9 cellular contexts compared by ENCODE assay signal in the genomic region with DNA sequence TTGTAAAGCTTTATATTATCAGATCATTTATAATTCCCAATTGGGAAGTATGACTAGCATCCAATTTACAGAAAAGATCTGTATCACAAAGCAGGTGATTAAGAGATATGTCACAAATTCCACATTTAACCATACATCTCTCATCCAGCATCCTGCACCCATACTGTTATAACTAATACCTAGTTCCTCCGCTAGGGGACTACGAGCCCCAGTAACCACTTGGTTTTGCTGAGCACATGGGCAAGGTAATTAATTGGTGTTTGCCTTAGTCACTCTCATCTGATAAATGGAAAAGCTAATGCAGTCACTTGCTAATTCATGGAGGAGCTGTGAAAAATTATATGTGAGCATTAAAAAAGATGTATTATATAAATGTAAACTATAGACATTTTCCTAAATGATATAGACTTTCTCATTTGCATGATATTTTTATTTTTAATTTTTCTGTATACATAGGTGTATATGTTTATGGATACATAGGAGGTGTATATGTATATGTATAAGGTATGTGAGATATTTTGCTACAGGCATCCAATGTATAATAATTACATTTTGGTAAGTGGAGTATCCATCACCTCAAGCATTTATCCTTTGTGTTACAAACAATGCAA.
A peak's percentile ranks its signal among the peaks of the same experiment; 100 is the strongest.
DNase-seq lines count a peak whose midpoint lies in the region; ATAC-seq, FAIRE-seq and TF ChIP-seq lines count a peak whose summit lies in the region.
"Had no signal": no experiment of that assay in that cellular context is flagged by ENCODE, and none has a peak within 500 bp of the region (broad histone marks: within the 10 kb centered on the region; RNA-seq: fewer than 3 reads in every experiment).

No MANE protein-coding gene starts in this region.

- in situ Hi-C loops in GM13976 (cut with MboI; ENCODE audit: low sequenced_read_pairs, unreplicated experiment), result no loop called here
- in situ Hi-C loops in T47D (cut with HindIII; ENCODE audit: low pct_unique_long_range_greater_than_20kb, low sequenced_read_pairs), result no loop called here

- no peaks in the 10 kb centered on the region for H3K36me3 ChIP-seq in small intestine (ENCODE audit: control insufficient read depth in 2 of 2, insufficient read depth in 2 of 2, low read length in 2 of 2)

- H3K4me1 ChIP-seq in small intestine (ENCODE audit: control insufficient read depth in 2 of 2, insufficient read depth in 1 of 2, low read depth in 1 of 2, low read length in 1 of 2), result no peaks in the 10 kb centered on the region
- H3K4me1 ChIP-seq: parathyroid adenoma had no signal

- TF ChIP-seq CTCF in 22Rv1 (IDR thresholded peaks at IDR 0.05) (peak; percentile 75), GM13976 (IDR thresholded peaks at IDR 0.05; ENCODE audit: borderline replicate concordance, control extremely low read depth, extremely low read depth, insufficient read depth, missing control alignments) (peak; percentile 23)

- no peak for FAIRE-seq in small intestine (lab: Jason Lieb, UNC)

- WGBS in small intestine, 3 donors, result 41 to 45% (median 45%) methylated on average over 2 of the region's 2 CpGs

- no peak overlapping the region for H3K4me3 ChIP-seq in small intestine (ENCODE audit: low read depth in 1 of 2, low read length in 2 of 2)

- H3K27ac ChIP-seq in 22Rv1 (no peak overlapping the region), small intestine (ENCODE audit: low read depth in 1 of 2, low read length in 1 of 2) (no peak overlapping the region)
- H3K27ac ChIP-seq: parathyroid adenoma had no signal

- DNase-seq in GM13976 (ENCODE audit: low spot score) (no peak), HT-29 (ENCODE audit: low spot score) (peak; percentile 47), T47D (ENCODE audit: low read depth in 1 of 2, low spot score in 1 of 2) (peak; percentile 30 to 60), NK-92 (lab: John Stamatoyannopoulos, UW; ENCODE audit: unreplicated experiment) (no peak), small intestine (no peak)

- ATAC-seq in HG03439 (IDR thresholded peaks at IDR 0.05; ENCODE audit: unreplicated experiment) (no peak), GM19397 (IDR thresholded peaks at IDR 0.05; ENCODE audit: unreplicated experiment) (no peak)

- no peaks in the 10 kb centered on the region for H3K27me3 ChIP-seq in small intestine (ENCODE audit: control insufficient read depth in 2 of 2, insufficient read depth in 2 of 2, low read length in 2 of 2)

- H3K9me3 ChIP-seq in small intestine (ENCODE audit: control insufficient read depth, low read depth), result no peaks in the 10 kb centered on the region

Comparison
In these comparisons a context has a peak if more than half of its experiments do, and no peak if none do; other contexts are left out.
1. DNase-seq: peak in HT-29 (single experiment) and T47D (2 of 2); none in GM13976 (single experiment), NK-92 (single experiment) and small intestine (single experiment).